In the genomic region with DNA sequence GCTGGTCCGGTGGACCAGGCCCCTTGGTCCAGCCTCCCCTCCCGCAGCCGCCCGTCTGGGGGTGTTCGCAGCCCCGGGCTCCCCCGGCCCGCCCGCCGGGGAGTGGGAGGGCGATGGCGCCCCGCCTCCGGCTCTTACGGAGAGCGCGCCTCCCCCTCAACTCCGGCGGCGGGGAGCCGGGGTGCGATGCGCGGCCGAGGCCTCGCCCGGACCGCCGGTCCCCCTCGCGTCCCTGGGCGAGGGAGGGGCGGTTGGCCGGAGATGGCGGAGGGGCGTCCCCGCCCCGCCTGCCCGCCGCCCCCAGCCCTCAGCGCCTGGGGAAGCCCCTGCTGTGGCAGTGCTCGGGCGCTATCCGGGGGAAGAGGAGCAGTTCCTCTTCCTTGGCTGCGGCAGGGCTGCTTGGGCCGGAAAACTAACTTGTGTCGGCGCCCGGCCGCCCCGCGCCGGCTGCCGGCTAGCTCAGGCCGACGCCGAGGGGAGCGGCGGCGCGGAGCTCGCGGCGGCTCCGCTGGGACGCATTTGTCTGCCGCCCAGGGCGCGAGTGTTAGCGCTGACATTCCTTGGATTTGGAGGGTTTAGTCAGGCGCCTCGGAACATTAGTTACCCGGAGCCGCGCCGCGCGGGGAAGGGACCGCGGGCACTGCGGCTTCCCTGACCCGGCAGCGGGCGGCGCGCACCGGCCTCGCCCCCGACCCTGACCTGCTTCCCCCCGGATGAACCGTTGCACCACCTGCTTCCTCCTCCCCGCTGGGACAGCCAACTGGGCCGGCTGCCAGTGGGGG, we compare ENCODE assay signal across 8 cellular contexts. TPM values are rescaled to one million over a fixed set of nuclear protein-coding genes. Genes with fewer than 3 reads are reported as not detected.
DNase-seq lines count a peak whose midpoint lies in the region; ATAC-seq lines count a peak whose summit lies in the region.

No MANE protein-coding gene starts in this region.

- DNase-seq in NCI-H1694 treated with DMSO at 0.1 percent for 48 hours (lab: John Stamatoyannopoulos, UW) (peak; percentile 4), NCI-H1694 (lab: John Stamatoyannopoulos, UW) (no peak), NCI-H1092 treated with DMSO at 0.1 percent for 48 hours (lab: John Stamatoyannopoulos, UW) (peak; percentile 73), cerebellum (ENCODE audit: low spot score) (peak; percentile 62), kidney tubule cell (ENCODE audit: low spot score) (peak; percentile 72)
- peak; percentile 28 for DNase-seq in activated CD4-positive, CD25-positive, alpha-beta regulatory T cell treated with anti-CD3 and anti-CD28 coated beads, Interleukin-2, amount 50 U/mL, for 16 hours (ENCODE audit: low read depth, low spot score)
- peak; percentile 5 to 44 (median 23) for DNase-seq in stimulated activated CD4-positive, alpha-beta T cell treated with anti-CD3 and anti-CD28 coated beads, Interleukin-1b, Interleukin-23, amount 100 ng/mL, for 24 hours (ENCODE audit: low read depth in 4 of 4, low spot score in 1 of 4)

- ATAC-seq in HG02642 (IDR thresholded peaks at IDR 0.05; ENCODE audit: poor library complexity, unreplicated experiment), result peak; percentile 72

RNA-seq across cellular contexts. Expression of gene GALNT7, which starts 1.0 kb away (rescaled TPM):
- 49.3 TPM for total RNA-seq in cerebellum
